Comparison of ENCODE assay signal across 8 cellular contexts in genomic region chr15:62112616-62113593, GRCh38. TPM values are rescaled to one million over a fixed set of nuclear protein-coding genes. Genes with fewer than 3 reads are reported as not detected.
DNase-seq lines count a peak whose midpoint lies in the region; ATAC-seq, FAIRE-seq and TF ChIP-seq lines count a peak whose summit lies in the region.

No MANE protein-coding gene starts in this region.

- 0 out of 5 replicates have a peak, but pooled peaks cover 0 to 8% of the 10 kb centered on the region in 2 experiments for H3K27me3 ChIP-seq in HepG2 (ENCODE audit: control insufficient read depth in 1 of 2, insufficient read depth in 2 of 2, low read length in 2 of 2)

- WGBS in HepG2 (ENCODE audit: low lambda C conversion rate) = 7% methylated on average over 11 of the region's 11 CpGs

- no TSS peak for BruUV-seq in HepG2 (replicated peaks; lab: Mats Ljungman, UMichigan)

- DNase-seq in A172 (ENCODE audit: low spot score) (peak; percentile 88), HTR-8/SVneo (ENCODE audit: insufficient read length, low spot score) (peak; percentile 30), T47D (ENCODE audit: low read depth in 1 of 2, low spot score in 1 of 2) (peak; percentile 37 to 93), HepG2 (ENCODE audit: low spot score) (peak; percentile 66), OCI-M2 (lab: John Stamatoyannopoulos, UW; ENCODE audit: unreplicated experiment) (no peak), NCI-H510A treated with DMSO at 0.1 percent for 48 hours (lab: John Stamatoyannopoulos, UW) (no peak)

- no peak overlapping the region for H2AFZ ChIP-seq in HepG2 (ENCODE audit: low read length)

- H3K9ac ChIP-seq in HepG2 (ENCODE audit: insufficient read depth, low read depth, low read length) = no peak overlapping the region

- H3K27ac ChIP-seq in HepG2 (ENCODE audit: extremely low read length, insufficient read depth, low read length) = no peak overlapping the region

- ATAC-seq in HepG2 (peak; percentile 85), GM21529 (IDR thresholded peaks at IDR 0.05; ENCODE audit: unreplicated experiment) (no peak), GM19452 (IDR thresholded peaks at IDR 0.05; ENCODE audit: unreplicated experiment) (no peak)

- peak; percentile 9 for FAIRE-seq in HTR-8/SVneo (lab: Jason Lieb, UNC)
- no peak for FAIRE-seq in HepG2 (lab: Jason Lieb, UNC)

- no peaks in the 10 kb centered on the region for H4K20me1 ChIP-seq in HepG2 (ENCODE audit: insufficient read depth, low read length)

- POLR2A ChIA-PET in HepG2 (lab: Yijun Ruan, JAX) = no interaction called here

- no peaks in the 10 kb centered on the region for H3K79me2 ChIP-seq in HepG2 (ENCODE audit: insufficient read depth, low read length)

- intact Hi-C loops in HepG2 (cut with micrococcal nuclease; ENCODE audit: unreplicated experiment) = no loop called here

- no peaks in the 10 kb centered on the region for H3K36me3 ChIP-seq in HepG2 (replicated peaks in 1 of 2; ENCODE audit: control insufficient read depth in 1 of 2, insufficient read depth in 2 of 2, low read length in 2 of 2)

- TF ChIP-seq RAD21 in HepG2 (CRISPR knock-in tag; IDR thresholded peaks at IDR 0.05) = no peak

- in situ Hi-C loops in T47D (cut with HindIII; ENCODE audit: low pct_unique_long_range_greater_than_20kb, low sequenced_read_pairs) = no loop called here
- in situ Hi-C loops in HepG2 (cut with HindIII; ENCODE audit: extremely low pct_ligation_motif_present, low pct_unique_long_range_greater_than_20kb) = no loop called here

- 0 out of 6 replicates have a peak overlapping the region, but pooled peaks of 1 of the 3 experiments have one; percentile 3 for H3K4me3 ChIP-seq in HepG2 (replicated peaks in 1 of 3; ENCODE audit: insufficient read depth in 1 of 3, low read depth in 2 of 3, low read length in 3 of 3)

- H3K9me3 ChIP-seq in HepG2 (ENCODE audit: low read length) = no peaks in the 10 kb centered on the region

- no peak for TF ChIP-seq POLR2A in HepG2 (IDR thresholded peaks at IDR 0.05; ENCODE audit: insufficient read depth in 1 of 2, low read depth in 2 of 2, low read length in 2 of 2)

- H3K4me1 ChIP-seq in HepG2 (ENCODE audit: insufficient read depth, low read length) = peaks cover 24% of the 10 kb centered on the region

- CTCF ChIA-PET in HepG2 (lab: Yijun Ruan, JAX; ENCODE audit: low intra/inter-chr PET ratio, low total read pairs) = no interaction called here

- peak in 1 of 2 experiments; percentile 21; a peak in 1 of 4 replicates for TF ChIP-seq EP300 in HepG2 (IDR thresholded peaks at IDR 0.05; ENCODE audit: low read depth in 2 of 2, low read length in 2 of 2)
- peak; percentile 16; the same call in 1 of the 2 replicates for TF ChIP-seq EP300 in HepG2 (CRISPR knock-in tag; IDR thresholded peaks at IDR 0.05; ENCODE audit: borderline replicate concordance)

- no peak for TF ChIP-seq CTCF in HepG2 (CRISPR knock-in tag; IDR thresholded peaks at IDR 0.05)

- H3K4me2 ChIP-seq in HepG2 (ENCODE audit: low read depth, low read length) = peak overlapping the region; percentile 8; the same call in 1 of the 2 replicates

TF ChIP-seq in HepG2, 621 proteins besides CTCF, POLR2A, EP300 and RAD21 (continues in another document):
- no peak for TF ChIP-seq ZNF263 (CRISPR knock-in tag; IDR thresholded peaks at IDR 0.05)

RNA-seq across cellular contexts. Expression of gene C2CD4A, which starts 46.1 kb away (rescaled TPM):
- total RNA-seq in A172 (2014; rRNA removed; shearing (Covaris generic)) = 0.26 TPM in 1 of 2 replicates, not detected in the other
- 0.17 and 0.20 TPM in 2 replicates for total RNA-seq in HepG2 (2016; rRNA removed; fragmentation: Illumina TruSeq; extraction: Trizol)
- 0.09 and 0.10 TPM in 2 replicates for total RNA-seq in HepG2 (2016; cell fraction: cytosol; rRNA removed; fragmentation: Illumina TruSeq; extraction: Trizol; ENCODE audit: low read depth)
- 0.26 and 0.34 TPM in 2 replicates for total RNA-seq in HepG2 (2016; cell fraction: insoluble cytoplasmic fraction; rRNA removed; fragmentation: Illumina TruSeq; extraction: Trizol)
- total RNA-seq in HepG2 (2016; cell fraction: membrane; rRNA removed; fragmentation: Illumina TruSeq; extraction: Trizol) = 0.22 and 0.28 TPM in 2 replicates
- 0.16 and 0.25 TPM in 2 replicates for total RNA-seq in HepG2 (2016; cell fraction: nucleus; rRNA removed; fragmentation: Illumina TruSeq; extraction: Trizol)
- not detected in 2 replicates for polyA plus RNA-seq in HepG2 (2011; rRNA removed)
- polyA plus RNA-seq in HepG2 (2011; cell fraction: cytosol; rRNA removed) = not detected in 2 replicates
- 0.03 TPM in 1 of 2 replicates, not detected in the other for polyA plus RNA-seq in HepG2 (2011; cell fraction: nucleus; rRNA removed)
- not detected in 2 replicates for polyA plus RNA-seq in HepG2 (2012)
- polyA plus RNA-seq in HepG2 (2016; cell fraction: cytosol; fragmentation: Illumina TruSeq; extraction: Trizol; ENCODE audit: low read depth) = not detected in 2 replicates
- 0.30 and 0.31 TPM in 2 replicates for polyA plus RNA-seq in HepG2 (2016; cell fraction: insoluble cytoplasmic fraction; fragmentation: Illumina TruSeq; extraction: Trizol; ENCODE audit: low read depth)
- 0.08 TPM in 1 of 2 replicates, not detected in the other for polyA plus RNA-seq in HepG2 (2016; cell fraction: membrane; fragmentation: Illumina TruSeq; extraction: Trizol; ENCODE audit: low read depth)
- 0.30 and 0.51 TPM in 2 replicates for polyA plus RNA-seq in HepG2 (2016; cell fraction: nucleus; fragmentation: Illumina TruSeq; extraction: Trizol; ENCODE audit: insufficient read depth, low read depth)
- polyA minus RNA-seq in HepG2 (2011; rRNA and poly(A)+ RNA removed; ENCODE audit: low replicate concordance) = 0.04 TPM in 1 of 2 replicates, not detected in the other
- not detected in 2 replicates for polyA minus RNA-seq in HepG2 (2011; cell fraction: cytosol; rRNA and poly(A)+ RNA removed)
- polyA minus RNA-seq in HepG2 (2011; cell fraction: nucleus; rRNA and poly(A)+ RNA removed) = not detected in 2 replicates

RNA-seq across cellular contexts. Expression of gene C2CD4B, which starts 52.2 kb away (rescaled TPM):
- not detected in 2 replicates for total RNA-seq in A172 (2014; rRNA removed; shearing (Covaris generic))
- not detected in 2 replicates for total RNA-seq in HepG2 (2016; rRNA removed; fragmentation: Illumina TruSeq; extraction: Trizol)
- total RNA-seq in HepG2 (2016; cell fraction: cytosol; rRNA removed; fragmentation: Illumina TruSeq; extraction: Trizol; ENCODE audit: low read depth) = not detected in 2 replicates
- total RNA-seq in HepG2 (2016; cell fraction: insoluble cytoplasmic fraction; rRNA removed; fragmentation: Illumina TruSeq; extraction: Trizol) = not detected in 2 replicates
- not detected in 2 replicates for total RNA-seq in HepG2 (2016; cell fraction: membrane; rRNA removed; fragmentation: Illumina TruSeq; extraction: Trizol)
- total RNA-seq in HepG2 (2016; cell fraction: nucleus; rRNA removed; fragmentation: Illumina TruSeq; extraction: Trizol) = not detected in 2 replicates
- polyA plus RNA-seq in HepG2 (2011; rRNA removed) = not detected in 2 replicates
- polyA plus RNA-seq in HepG2 (2011; cell fraction: cytosol; rRNA removed) = not detected in 2 replicates
- polyA plus RNA-seq in HepG2 (2011; cell fraction: nucleus; rRNA removed) = not detected in 2 replicates
- not detected in 2 replicates for polyA plus RNA-seq in HepG2 (2012)
- not detected in 2 replicates for polyA plus RNA-seq in HepG2 (2016; cell fraction: cytosol; fragmentation: Illumina TruSeq; extraction: Trizol; ENCODE audit: low read depth)
- not detected in 2 replicates for polyA plus RNA-seq in HepG2 (2016; cell fraction: insoluble cytoplasmic fraction; fragmentation: Illumina TruSeq; extraction: Trizol; ENCODE audit: low read depth)
- polyA plus RNA-seq in HepG2 (2016; cell fraction: membrane; fragmentation: Illumina TruSeq; extraction: Trizol; ENCODE audit: low read depth) = not detected in 2 replicates
- not detected in 2 replicates for polyA plus RNA-seq in HepG2 (2016; cell fraction: nucleus; fragmentation: Illumina TruSeq; extraction: Trizol; ENCODE audit: insufficient read depth, low read depth)
- not detected in 2 replicates for polyA minus RNA-seq in HepG2 (2011; rRNA and poly(A)+ RNA removed; ENCODE audit: low replicate concordance)
- polyA minus RNA-seq in HepG2 (2011; cell fraction: cytosol; rRNA and poly(A)+ RNA removed) = not detected in 2 replicates
- polyA minus RNA-seq in HepG2 (2011; cell fraction: nucleus; rRNA and poly(A)+ RNA removed) = not detected in 2 replicates

RNA-seq across cellular contexts. Expression of gene VPS13C, which starts 52.7 kb away (rescaled TPM):
- 25.9 and 47.1 TPM in 2 replicates for total RNA-seq in A172 (2014; rRNA removed; shearing (Covaris generic))
- total RNA-seq in HepG2 (2016; rRNA removed; fragmentation: Illumina TruSeq; extraction: Trizol) = 26.8 and 27.6 TPM in 2 replicates
- 3.3 and 3.6 TPM in 2 replicates for total RNA-seq in HepG2 (2016; cell fraction: cytosol; rRNA removed; fragmentation: Illumina TruSeq; extraction: Trizol; ENCODE audit: low read depth)
- total RNA-seq in HepG2 (2016; cell fraction: insoluble cytoplasmic fraction; rRNA removed; fragmentation: Illumina TruSeq; extraction: Trizol) = 24.0 and 25.4 TPM in 2 replicates
- total RNA-seq in HepG2 (2016; cell fraction: membrane; rRNA removed; fragmentation: Illumina TruSeq; extraction: Trizol) = 3.6 and 4.9 TPM in 2 replicates
- 89.1 and 91.0 TPM in 2 replicates for total RNA-seq in HepG2 (2016; cell fraction: nucleus; rRNA removed; fragmentation: Illumina TruSeq; extraction: Trizol)
- 9.1 and 10.9 TPM in 2 replicates for polyA plus RNA-seq in HepG2 (2011; rRNA removed)
- polyA plus RNA-seq in HepG2 (2011; cell fraction: cytosol; rRNA removed) = 3.6 and 5.3 TPM in 2 replicates
- polyA plus RNA-seq in HepG2 (2011; cell fraction: nucleus; rRNA removed) = 21.5 and 22.4 TPM in 2 replicates
- 13.0 and 13.7 TPM in 2 replicates for polyA plus RNA-seq in HepG2 (2012)
- 0.58 and 0.61 TPM in 2 replicates for polyA plus RNA-seq in HepG2 (2016; cell fraction: cytosol; fragmentation: Illumina TruSeq; extraction: Trizol; ENCODE audit: low read depth)
- 10.6 and 13.4 TPM in 2 replicates for polyA plus RNA-seq in HepG2 (2016; cell fraction: insoluble cytoplasmic fraction; fragmentation: Illumina TruSeq; extraction: Trizol; ENCODE audit: low read depth)
- 0.87 and 1.5 TPM in 2 replicates for polyA plus RNA-seq in HepG2 (2016; cell fraction: membrane; fragmentation: Illumina TruSeq; extraction: Trizol; ENCODE audit: low read depth)
- 51.1 and 54.5 TPM in 2 replicates for polyA plus RNA-seq in HepG2 (2016; cell fraction: nucleus; fragmentation: Illumina TruSeq; extraction: Trizol; ENCODE audit: insufficient read depth, low read depth)
- polyA minus RNA-seq in HepG2 (2011; rRNA and poly(A)+ RNA removed; ENCODE audit: low replicate concordance) = 35.0 and 40.3 TPM in 2 replicates
- 33.1 and 34.0 TPM in 2 replicates for polyA minus RNA-seq in HepG2 (2011; cell fraction: cytosol; rRNA and poly(A)+ RNA removed)
- 230 and 238 TPM in 2 replicates for polyA minus RNA-seq in HepG2 (2011; cell fraction: nucleus; rRNA and poly(A)+ RNA removed)

Comparison
In these comparisons a context has a peak if more than half of its experiments do, and no peak if none do; other contexts are left out.
1. DNase-seq: peak in A172 (single experiment), HTR-8/SVneo (single experiment), T47D (2 of 2) and HepG2 (single experiment); none in OCI-M2 (single experiment) and NCI-H510A treated with DMSO at 0.1 percent for 48 hours (single experiment).